7 cellular contexts compared by ENCODE assay signal in the genomic region with DNA sequence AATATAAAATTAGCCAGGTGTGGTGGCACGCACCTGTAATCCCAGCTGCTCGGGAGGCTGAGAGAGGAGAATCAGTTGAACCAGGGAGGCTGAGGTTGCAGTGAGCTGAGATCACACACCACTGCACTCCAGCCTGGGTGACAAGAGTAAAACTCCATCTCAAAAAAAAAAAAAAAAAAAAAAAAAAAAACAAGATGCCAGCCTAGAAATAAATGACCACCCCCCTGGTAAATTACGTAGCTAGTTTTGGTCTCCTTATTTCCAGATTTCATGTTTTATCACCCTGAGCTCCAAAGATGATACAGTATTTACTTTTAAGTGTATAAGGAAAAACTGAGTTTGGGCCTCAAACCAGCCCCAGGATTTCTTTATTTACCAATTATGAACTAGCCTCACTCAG. TPM values are rescaled to one million over a fixed set of nuclear protein-coding genes. Genes with fewer than 3 reads are reported as not detected.
DNase-seq lines count a peak whose midpoint lies in the region; ATAC-seq and TF ChIP-seq lines count a peak whose summit lies in the region.
"Not testable (repeated sequence)": the region's sequence is repeated elsewhere in the genome, so short reads cannot be mapped to it uniquely, and the experiment has no call there.

No MANE protein-coding gene starts in this region.

- peak overlapping the region in 5 of 8 donors; percentile 49 to 77 (median 61) for H3K4me3 Mint-ChIP-seq in CD4-positive, alpha-beta memory T cell
- H3K4me3 Mint-ChIP-seq in activated B cell treated with CpG ODN at 0.5 μM for 24 hours; activated naive CD4-positive, alpha-beta T cell treated with anti-CD3 and anti-CD28 coated beads for 36 hours: not testable (repeated sequence)
- peak overlapping the region; percentile 58 to 60 for H3K4me3 Mint-ChIP-seq in effector memory CD8-positive, alpha-beta T cell
- H3K4me3 Mint-ChIP-seq in natural killer cell treated with Interleukin-12 subunit alpha and Interleukin-12 subunit beta and Interleukin-15 and Interleukin-18, amount 100 ng/mL, for 72 hours: peak overlapping the region; percentile 70

- not testable (repeated sequence) for TF ChIP-seq CTCF in Panc1 (IDR thresholded peaks at IDR 0.05); activated B cell treated with CpG ODN at 0.5 μM for 24 hours (IDR thresholded peaks at IDR 0.05)

- H3K9me3 ChIP-seq in CD4-positive, alpha-beta memory T cell (ENCODE audit: control insufficient read depth in 1 of 2, low read length in 2 of 2); Panc1 (ENCODE audit: control insufficient read depth, insufficient read depth, low read depth, low read length): not testable (repeated sequence)

- intact Hi-C loops in CD4-positive, alpha-beta memory T cell (cut with micrococcal nuclease); Panc1 (cut with micrococcal nuclease; ENCODE audit: unreplicated experiment); activated B cell treated with CpG ODN at 0.5 μM for 24 hours (cut with micrococcal nuclease); activated naive CD4-positive, alpha-beta T cell treated with anti-CD3 and anti-CD28 coated beads for 36 hours (cut with micrococcal nuclease): not testable (repeated sequence)

- H3K4me1 Mint-ChIP-seq in CD4-positive, alpha-beta memory T cell: peaks cover 67 to 99% (median 85%) of the 10 kb centered on the region in 4 donors
- peaks cover 97% of the 10 kb centered on the region for H3K4me1 Mint-ChIP-seq in activated B cell treated with CpG ODN at 0.5 μM for 24 hours
- H3K4me1 Mint-ChIP-seq in activated naive CD4-positive, alpha-beta T cell treated with anti-CD3 and anti-CD28 coated beads for 36 hours (ENCODE audit: low read depth): peaks cover 97% of the 10 kb centered on the region
- H3K4me1 Mint-ChIP-seq in effector memory CD8-positive, alpha-beta T cell (ENCODE audit: low read depth in 2 of 2): peaks cover 60 to 80% of the 10 kb centered on the region in 2 donors
- peaks cover 71 to 81% of the 10 kb centered on the region in 2 donors for H3K4me1 Mint-ChIP-seq in natural killer cell treated with Interleukin-12 subunit alpha and Interleukin-12 subunit beta and Interleukin-15 and Interleukin-18, amount 100 ng/mL, for 72 hours (ENCODE audit: low read depth in 2 of 2)

- not testable (repeated sequence) for BruUV-seq in Panc1 (replicated peaks; lab: Mats Ljungman, UMichigan)

- peak overlapping the region in 6 of 7 donors; percentile 19 to 75 (median 69) for H3K27ac Mint-ChIP-seq in CD4-positive, alpha-beta memory T cell
- peak overlapping the region; percentile 70 for H3K27ac Mint-ChIP-seq in activated B cell treated with CpG ODN at 0.5 μM for 24 hours
- H3K27ac Mint-ChIP-seq in activated naive CD4-positive, alpha-beta T cell treated with anti-CD3 and anti-CD28 coated beads for 36 hours: peak overlapping the region; percentile 24
- H3K27ac Mint-ChIP-seq in effector memory CD8-positive, alpha-beta T cell: peak overlapping the region; percentile 53 to 86
- H3K27ac Mint-ChIP-seq in natural killer cell treated with Interleukin-12 subunit alpha and Interleukin-12 subunit beta and Interleukin-15 and Interleukin-18, amount 100 ng/mL, for 72 hours: peak overlapping the region; percentile 62 to 91

- H3K4me3 ChIP-seq in CD4-positive, alpha-beta memory T cell (ENCODE audit: low read length in 2 of 2); Panc1 (ENCODE audit: low read depth in 2 of 2, low read length in 2 of 2): not testable (repeated sequence)

- peaks cover 7 to 31% of the 10 kb centered on the region in 2 donors for H3K36me3 Mint-ChIP-seq in CD4-positive, alpha-beta memory T cell
- H3K36me3 Mint-ChIP-seq in activated B cell treated with CpG ODN at 0.5 μM for 24 hours (ENCODE audit: low read depth): peaks cover 17% of the 10 kb centered on the region
- H3K36me3 Mint-ChIP-seq in activated naive CD4-positive, alpha-beta T cell treated with anti-CD3 and anti-CD28 coated beads for 36 hours (ENCODE audit: low read depth); natural killer cell treated with Interleukin-12 subunit alpha and Interleukin-12 subunit beta and Interleukin-15 and Interleukin-18, amount 100 ng/mL, for 72 hours: not testable (repeated sequence)
- H3K36me3 Mint-ChIP-seq in effector memory CD8-positive, alpha-beta T cell (ENCODE audit: insufficient read depth): peaks cover 57% of the 10 kb centered on the region

- CTCF ChIA-PET in CD4-positive, alpha-beta memory T cell (lab: Charles Lee; ENCODE audit: partially characterized antibody): interaction anchor here (0.7 to 1.2 kb wide), 3 partner anchors 11 to 414 kb away, joined by 3 read pairs; no protein-coding TSS in a partner anchor
- CTCF ChIA-PET in HEK293T (lab: Yijun Ruan, JAX); activated B cell treated with CpG ODN at 0.5 μM for 24 hours (lab: Charles Lee); activated naive CD4-positive, alpha-beta T cell treated with anti-CD3 and anti-CD28 coated beads for 36 hours (lab: Charles Lee): not testable (repeated sequence)
- CTCF ChIA-PET in Panc1 (lab: Charles Lee): interaction anchor here (0.6 kb wide), 2 partner anchors 13 to 170 kb away, joined by 3 to 9 read pairs; partner anchors contain the start of gene MDM2

- H3K27me3 ChIP-seq in CD4-positive, alpha-beta memory T cell (ENCODE audit: insufficient read depth, low read length); Panc1 (ENCODE audit: control insufficient read depth, insufficient read depth, low read length): not testable (repeated sequence)

- H3K9me3 Mint-ChIP-seq in CD4-positive, alpha-beta memory T cell; activated B cell treated with CpG ODN at 0.5 μM for 24 hours; activated naive CD4-positive, alpha-beta T cell treated with anti-CD3 and anti-CD28 coated beads for 36 hours; effector memory CD8-positive, alpha-beta T cell; natural killer cell treated with Interleukin-12 subunit alpha and Interleukin-12 subunit beta and Interleukin-15 and Interleukin-18, amount 100 ng/mL, for 72 hours: not testable (repeated sequence)

- in situ Hi-C loops in Panc1 (cut with HindIII; ENCODE audit: low pct_unique_long_range_greater_than_20kb, low sequenced_read_pairs): not testable (repeated sequence)

- not testable (repeated sequence) for H3K36me3 ChIP-seq in CD4-positive, alpha-beta memory T cell (ENCODE audit: insufficient read depth, low read length); Panc1 (ENCODE audit: control insufficient read depth, insufficient read depth, low read length)

- H3K4me1 ChIP-seq in CD4-positive, alpha-beta memory T cell (ENCODE audit: insufficient read depth, low read length): peaks cover 99% of the 10 kb centered on the region
- peaks cover 91% of the 10 kb centered on the region for H3K4me1 ChIP-seq in Panc1 (ENCODE audit: control insufficient read depth, insufficient read depth, low read length)

- not testable (repeated sequence) for H3K27ac ChIP-seq in CD4-positive, alpha-beta memory T cell (ENCODE audit: low read depth, low read length)
- peak overlapping the region; percentile 13; the same call in 1 of the 2 replicates for H3K27ac ChIP-seq in Panc1 (ENCODE audit: low read length)

- POLR2A ChIA-PET in CD4-positive, alpha-beta memory T cell (lab: Charles Lee; ENCODE audit: partially characterized antibody); HEK293T (lab: Yijun Ruan, JAX): not testable (repeated sequence)
- POLR2A ChIA-PET in Panc1 (lab: Charles Lee) (interaction anchor here (0.6 kb wide), 1 partner anchor 108 kb away, joined by 11 read pairs; the partner anchor contains the start of gene SLC35E3), activated B cell treated with CpG ODN at 0.5 μM for 24 hours (lab: Charles Lee) (interaction anchor here (0.6 to 1.1 kb wide), 5 partner anchors 27 to 989 kb away, joined by 4 to 8 read pairs (median 5); partner anchors contain the start of genes DYRK2 and RAP1B)

- not testable (repeated sequence) for DNase-seq in CD4-positive, alpha-beta memory T cell; HEK293T (ENCODE audit: extremely low spot score); Panc1 (ENCODE audit: low read depth, low spot score); activated B cell treated with CpG ODN at 0.5 μM for 24 hours; activated naive CD4-positive, alpha-beta T cell treated with anti-CD3 and anti-CD28 coated beads for 36 hours; effector memory CD8-positive, alpha-beta T cell; natural killer cell treated with Interleukin-12 subunit alpha and Interleukin-12 subunit beta and Interleukin-15 and Interleukin-18, amount 100 ng/mL, for 72 hours (ENCODE audit: low spot score)

- not testable (repeated sequence) for H3K27me3 Mint-ChIP-seq in CD4-positive, alpha-beta memory T cell; activated B cell treated with CpG ODN at 0.5 μM for 24 hours; activated naive CD4-positive, alpha-beta T cell treated with anti-CD3 and anti-CD28 coated beads for 36 hours (ENCODE audit: low read depth); effector memory CD8-positive, alpha-beta T cell; natural killer cell treated with Interleukin-12 subunit alpha and Interleukin-12 subunit beta and Interleukin-15 and Interleukin-18, amount 100 ng/mL, for 72 hours

- ATAC-seq in Panc1; activated B cell treated with CpG ODN at 0.5 μM for 24 hours (ENCODE audit: low read depth); effector memory CD8-positive, alpha-beta T cell (replicated peaks); natural killer cell treated with Interleukin-12 subunit alpha and Interleukin-12 subunit beta and Interleukin-15 and Interleukin-18, amount 100 ng/mL, for 72 hours: not testable (repeated sequence)

RNA-seq across cellular contexts. Expression of gene RAP1B, which starts 26.7 kb away (rescaled TPM):
- total RNA-seq in CD4-positive, alpha-beta memory T cell: 100 to 1,000 TPM; 193 to 195 TPM
- polyA plus RNA-seq in CD4-positive, alpha-beta memory T cell: 100 to 1,000 TPM; 433 to 542 TPM
- total RNA-seq in Panc1 (2021; ENCODE audit: unreplicated experiment) (328 TPM), activated B cell treated with CpG ODN at 0.5 μM for 24 hours (136 and 142 TPM in 2 replicates)
- polyA plus RNA-seq in Panc1 (2012; ENCODE audit: insufficient read length): 340 TPM
- total RNA-seq in activated naive CD4-positive, alpha-beta T cell treated with anti-CD3 and anti-CD28 coated beads for 36 hours: 100 to 1,000 TPM; 170 TPM
- 100 to 1,000 TPM; 328 to 448 TPM for total RNA-seq in natural killer cell treated with Interleukin-12 subunit alpha and Interleukin-12 subunit beta and Interleukin-15 and Interleukin-18, amount 100 ng/mL, for 72 hours

RNA-seq across cellular contexts. Expression of gene NUP107, which starts 49.3 kb away (rescaled TPM):
- 10 to 100 TPM; 68.9 to 70.7 TPM for total RNA-seq in CD4-positive, alpha-beta memory T cell
- polyA plus RNA-seq in CD4-positive, alpha-beta memory T cell: 10 to 100 TPM; 25.9 to 39.8 TPM
- total RNA-seq in Panc1 (2021; ENCODE audit: unreplicated experiment): 82.3 TPM
- 35.6 TPM for polyA plus RNA-seq in Panc1 (2012; ENCODE audit: insufficient read length)
- total RNA-seq in activated B cell treated with CpG ODN at 0.5 μM for 24 hours: 75.0 and 90.8 TPM in 2 replicates
- total RNA-seq in activated naive CD4-positive, alpha-beta T cell treated with anti-CD3 and anti-CD28 coated beads for 36 hours: 100 to 1,000 TPM; 126 to 135 TPM
- 100 to 1,000 TPM in 1 of 2 donors, 10 to 100 TPM in 1; 77.3 to 111 TPM for total RNA-seq in natural killer cell treated with Interleukin-12 subunit alpha and Interleukin-12 subunit beta and Interleukin-15 and Interleukin-18, amount 100 ng/mL, for 72 hours

Comparison
In these comparisons a context has a peak if more than half of its experiments do, and no peak if none do; other contexts are left out.
1. H3K27ac Mint-ChIP-seq: peak in every context shown above with its lines; median percentile 76 in natural killer cell treated with Interleukin-12 subunit alpha and Interleukin-12 subunit beta and Interleukin-15 and Interleukin-18, amount 100 ng/mL, for 72 hours; 70 in activated B cell treated with CpG ODN at 0.5 μM for 24 hours; 70 in effector memory CD8-positive, alpha-beta T cell; 69 in CD4-positive, alpha-beta memory T cell; 24 in activated naive CD4-positive, alpha-beta T cell treated with anti-CD3 and anti-CD28 coated beads for 36 hours.